Comparison of ENCODE assay signal across 16 cellular contexts in the genomic region with DNA sequence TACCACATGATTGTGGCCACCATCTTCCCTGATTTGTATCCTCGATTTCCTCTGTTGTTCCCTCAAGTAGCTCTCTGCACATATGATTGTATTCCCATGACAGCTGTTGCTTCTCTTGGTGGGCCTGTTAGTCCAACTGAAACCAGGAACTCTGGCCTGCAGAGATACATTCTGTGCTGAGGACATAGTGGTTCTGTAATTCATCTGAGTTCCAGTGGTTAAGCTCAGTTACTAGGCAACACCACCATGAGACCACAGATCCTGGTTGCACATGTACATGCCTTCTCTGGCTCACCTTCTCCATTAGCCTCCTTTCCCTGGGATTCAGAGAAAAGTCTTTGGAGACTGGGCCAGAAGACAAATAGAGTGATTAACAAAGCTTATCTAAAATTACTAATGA.
DNase-seq lines count a peak whose midpoint lies in the region; ATAC-seq, FAIRE-seq and TF ChIP-seq lines count a peak whose summit lies in the region.
"Had no signal": no experiment of that assay in that cellular context is flagged by ENCODE, and none has a peak within 500 bp of the region (broad histone marks: within the 10 kb centered on the region; RNA-seq: fewer than 3 reads in every experiment).

No MANE protein-coding gene starts in this region.

- no peaks in the 10 kb centered on the region for H3K36me3 ChIP-seq in K562 (ENCODE audit: control insufficient read depth, insufficient read depth, low read length)
- H3K36me3 ChIP-seq in upper lobe of right lung = no peaks in the 10 kb centered on the region
- no peaks in the 10 kb centered on the region for H3K36me3 ChIP-seq in SJCRH30

- H3K27me3 Mint-ChIP-seq in activated CD8-positive, alpha-beta memory T cell treated with anti-CD3 and anti-CD28 coated beads, Interleukin-2, amount 10 ng/mL, durations not matched to agents 7 days and 5 days = no peaks in the 10 kb centered on the region
- H3K27me3 Mint-ChIP-seq: B cell; CD4-positive, alpha-beta memory T cell had no signal

- no peak overlapping the region for H3K4me3 Mint-ChIP-seq in activated CD8-positive, alpha-beta memory T cell treated with anti-CD3 and anti-CD28 coated beads, Interleukin-2, amount 10 ng/mL, durations not matched to agents 7 days and 5 days
- H3K4me3 Mint-ChIP-seq: B cell; CD4-positive, alpha-beta memory T cell; H9 had no signal

- H3K9me3 ChIP-seq in K562 (replicated peaks; ENCODE audit: control insufficient read depth, insufficient read depth, low read depth, low read length) (no peaks in the 10 kb centered on the region), upper lobe of right lung (no peaks in the 10 kb centered on the region), SJCRH30 (replicated peaks) (no peaks in the 10 kb centered on the region)

- H2AFZ ChIP-seq in K562 (ENCODE audit: low read depth, low read length) = peak overlapping the region; percentile 41; the same call in 1 of the 2 replicates

- CTCF ChIA-PET in K562 (lab: Yijun Ruan, JAX; ENCODE audit: low intra/inter-chr PET ratio) = no interaction called here
- CTCF ChIA-PET in activated CD8-positive, alpha-beta memory T cell treated with anti-CD3 and anti-CD28 coated beads, Interleukin-2, amount 10 ng/mL, durations not matched to agents 7 days and 5 days (lab: Charles Lee) = no interaction called here

- H3K27ac Mint-ChIP-seq in activated CD8-positive, alpha-beta memory T cell treated with anti-CD3 and anti-CD28 coated beads, Interleukin-2, amount 10 ng/mL, durations not matched to agents 7 days and 5 days = no peak overlapping the region
- H3K27ac Mint-ChIP-seq: B cell; CD4-positive, alpha-beta memory T cell; H9 had no signal

- no peaks in the 10 kb centered on the region for H4K20me1 ChIP-seq in K562 (replicated peaks; ENCODE audit: control insufficient read depth, insufficient read depth, low read length)

- no peak overlapping the region for H3K4me2 ChIP-seq in K562 (ENCODE audit: insufficient read depth, low read length)

- H3K9me3 Mint-ChIP-seq in activated CD8-positive, alpha-beta memory T cell treated with anti-CD3 and anti-CD28 coated beads, Interleukin-2, amount 10 ng/mL, durations not matched to agents 7 days and 5 days (ENCODE audit: low read depth) = no peaks in the 10 kb centered on the region
- H3K9me3 Mint-ChIP-seq: H9 had no signal

- no TSS peak for BruUV-seq in K562 (replicated peaks; lab: Mats Ljungman, UMichigan)

- H3K79me2 ChIP-seq in K562 (ENCODE audit: control insufficient read depth, insufficient read depth, low read length) = no peaks in the 10 kb centered on the region

- POLR2A ChIA-PET in K562 (lab: Yijun Ruan, JAX) = interaction anchor here (0.6 to 0.9 kb wide), 3 partner anchors 11 to 311 kb away, joined by 3 to 4 read pairs (median 3); no protein-coding TSS in a partner anchor

- H3K4me1 ChIP-seq in K562 (replicated peaks in 1 of 2; ENCODE audit: control insufficient read depth in 2 of 2, insufficient read depth in 2 of 2, low read length in 2 of 2) = no peaks in the 10 kb centered on the region
- H3K4me1 ChIP-seq in upper lobe of right lung = no peaks in the 10 kb centered on the region
- H3K4me1 ChIP-seq in SJCRH30 = no peaks in the 10 kb centered on the region

- WGBS in K562 (ENCODE audit: insufficient coverage, low coverage, missing lambda C conversion rate) = 13% methylated on average over 1 of the region's 1 CpG

- FAIRE-seq in K562 (lab: Jason Lieb, UNC) = no peak
- FAIRE-seq: HTR-8/SVneo had no signal

- TF ChIP-seq EP300 in K562 (IDR thresholded peaks at IDR 0.05; ENCODE audit: low read length) = no peak

- intact Hi-C loops in Right ventricle myocardium superior (cut with DNase I) = no loop called here
- intact Hi-C loops in cardiac septum (cut with DNase I) = no loop called here
- intact Hi-C loops in K562 (cut with micrococcal nuclease) = no loop called here
- intact Hi-C loops in upper lobe of right lung (cut with DNase I) = no loop called here

- H3K27ac ChIP-seq in K562 (ENCODE audit: extremely low read depth, low read depth, low read length) (no peak overlapping the region), upper lobe of right lung (no peak overlapping the region), SJCRH30 (no peak overlapping the region)

- H3K27me3 ChIP-seq in K562 (ENCODE audit: control insufficient read depth in 2 of 2, insufficient read depth in 2 of 2, low read length in 2 of 2) (no peaks in the 10 kb centered on the region), upper lobe of right lung (no peaks in the 10 kb centered on the region), SJCRH30 (no peaks in the 10 kb centered on the region)

- TF ChIP-seq POLR2A in NB4 (IDR thresholded peaks at IDR 0.05; ENCODE audit: extremely low read depth, insufficient read length) (no peak), K562 (conservative IDR thresholded peaks at IDR 0.05) (no peak)

- no peak overlapping the region for H3K4me3 ChIP-seq in NB4 (ENCODE audit: low read depth, low read length)
- H3K4me3 ChIP-seq in K562 = no peak overlapping the region
- H3K4me3 ChIP-seq in upper lobe of right lung = no peak overlapping the region
- no peak overlapping the region for H3K4me3 ChIP-seq in SJCRH30

- H3K4me1 Mint-ChIP-seq in activated CD8-positive, alpha-beta memory T cell treated with anti-CD3 and anti-CD28 coated beads, Interleukin-2, amount 10 ng/mL, durations not matched to agents 7 days and 5 days = no peaks in the 10 kb centered on the region
- H3K4me1 Mint-ChIP-seq: B cell; CD4-positive, alpha-beta memory T cell; H9 had no signal

- TF ChIP-seq RAD21 in K562 (CRISPR knock-in tag; conservative IDR thresholded peaks at IDR 0.05 in 1 of 2, IDR thresholded peaks at IDR 0.05 in 1 of 2) = no peak

- H3K9ac ChIP-seq in K562 (ENCODE audit: insufficient read depth in 1 of 2, low read depth in 2 of 2, low read length in 2 of 2) = no peak overlapping the region

- in situ Hi-C loops in K562 (cut with MboI) = no loop called here

- no peak for TF ChIP-seq CTCF in NB4 (IDR thresholded peaks at IDR 0.05; ENCODE audit: low read depth, low read length)
- TF ChIP-seq CTCF in K562 (IDR thresholded peaks at IDR 0.05 in 2 of 3, conservative IDR thresholded peaks at IDR 0.05 in 1 of 3; ENCODE audit: insufficient read depth in 2 of 3, low read depth in 1 of 3, low read length in 3 of 3) = no peak
- no peak for TF ChIP-seq CTCF in upper lobe of right lung (IDR thresholded peaks at IDR 0.05)

- ATAC-seq in Right ventricle myocardium superior (ENCODE audit: poor library complexity) (peak; percentile 12), K562 (no peak), upper lobe of right lung (peak; percentile 61)
- ATAC-seq in activated CD8-positive, alpha-beta memory T cell treated with anti-CD3 and anti-CD28 coated beads, Interleukin-2, amount 10 ng/mL, durations not matched to agents 7 days and 5 days = no peak

- DNase-seq in Right ventricle myocardium superior (no peak), cardiac septum (ENCODE audit: low spot score) (no peak), NB4 (ENCODE audit: low read depth) (peak; percentile 50), K562 (ENCODE audit: extremely low read depth in 1 of 4, low spot score in 3 of 4) (no peak), upper lobe of right lung (no peak), GF-D8 (lab: John Stamatoyannopoulos, UW) (no peak), SJCRH30 (no peak)
- DNase-seq in activated CD8-positive, alpha-beta memory T cell treated with anti-CD3 and anti-CD28 coated beads, Interleukin-2, amount 10 ng/mL, durations not matched to agents 7 days and 5 days = no peak
- DNase-seq: CD4-positive, alpha-beta memory T cell; H9; NCI-H1417 treated with DMSO at 0.1 percent for 48 hours; NCI-H2029 treated with DMSO at 0.1 percent for 48 hours; NCI-H510A treated with DMSO at 0.1 percent for 48 hours; RPMI8226 had no signal

- H3K9me1 ChIP-seq in K562 (ENCODE audit: control insufficient read depth, insufficient read depth, low read length) = no peaks in the 10 kb centered on the region

- no peaks in the 10 kb centered on the region for H3K36me3 Mint-ChIP-seq in activated CD8-positive, alpha-beta memory T cell treated with anti-CD3 and anti-CD28 coated beads, Interleukin-2, amount 10 ng/mL, durations not matched to agents 7 days and 5 days
- H3K36me3 Mint-ChIP-seq: CD4-positive, alpha-beta memory T cell had no signal

TF ChIP-seq in K562, 482 proteins besides CTCF, POLR2A, EP300 and RAD21 (continues in another document):
- TF ChIP-seq ZFP1 (CRISPR knock-in tag; IDR thresholded peaks at IDR 0.05) = no peak
- no peak for TF ChIP-seq TCF7L2 (IDR thresholded peaks at IDR 0.05; ENCODE audit: low read depth, low read length)
- no peak for TF ChIP-seq ZFPM2 (CRISPR knock-in tag; IDR thresholded peaks at IDR 0.05)
- TF ChIP-seq, protein P1, sequence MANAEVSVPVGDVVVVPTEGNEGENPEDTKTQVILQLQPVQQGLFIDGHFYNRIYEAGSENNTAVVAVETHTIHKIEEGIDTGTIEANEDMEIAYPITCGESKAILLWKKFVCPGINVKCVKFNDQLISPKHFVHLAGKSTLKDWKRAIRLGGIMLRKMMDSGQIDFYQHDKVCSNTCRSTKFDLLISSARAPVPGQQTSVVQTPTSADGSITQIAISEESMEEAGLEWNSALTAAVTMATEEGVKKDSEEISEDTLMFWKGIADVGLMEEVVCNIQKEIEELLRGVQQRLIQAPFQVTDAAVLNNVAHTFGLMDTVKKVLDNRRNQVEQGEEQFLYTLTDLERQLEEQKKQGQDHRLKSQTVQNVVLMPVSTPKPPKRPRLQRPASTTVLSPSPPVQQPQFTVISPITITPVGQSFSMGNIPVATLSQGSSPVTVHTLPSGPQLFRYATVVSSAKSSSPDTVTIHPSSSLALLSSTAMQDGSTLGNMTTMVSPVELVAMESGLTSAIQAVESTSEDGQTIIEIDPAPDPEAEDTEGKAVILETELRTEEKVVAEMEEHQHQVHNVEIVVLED (CRISPR knock-in tag; IDR thresholded peaks at IDR 0.05) = no peak
- TF ChIP-seq CC2D1A (IDR thresholded peaks at IDR 0.05) = no peak
- no peak for TF ChIP-seq ZNF77 (CRISPR knock-in tag; IDR thresholded peaks at IDR 0.05)

Comparison
In these comparisons a context has a peak if more than half of its experiments do, and no peak if none do; other contexts are left out.
1. ATAC-seq: peak in Right ventricle myocardium superior (single experiment) and upper lobe of right lung (single experiment); none in K562 (single experiment) and activated CD8-positive, alpha-beta memory T cell treated with anti-CD3 and anti-CD28 coated beads, Interleukin-2, amount 10 ng/mL, durations not matched to agents 7 days and 5 days (single experiment).